In genomic region chr19:55301459-55302331, GRCh38 we compare ENCODE assay signal across 7 cellular contexts. TPM values are rescaled to one million over a fixed set of nuclear protein-coding genes. Genes with fewer than 3 reads are reported as not detected.
DNase-seq lines count a peak whose midpoint lies in the region; ATAC-seq and TF ChIP-seq lines count a peak whose summit lies in the region.

No MANE protein-coding gene starts in this region.

- H3K9ac ChIP-seq in colonic mucosa (ENCODE audit: low read depth in 2 of 2, low read length in 2 of 2) = peak overlapping the region in 1 of 2 donors; percentile 26

- H3K9me3 Mint-ChIP-seq in activated CD4-positive, alpha-beta T cell treated with anti-CD3 and anti-CD28 coated beads, Interleukin-2, amount 10 ng/mL, durations not matched to agents 24 days and 14 days = no peaks in the 10 kb centered on the region

- H3K27me3 Mint-ChIP-seq in activated CD4-positive, alpha-beta T cell treated with anti-CD3 and anti-CD28 coated beads, Interleukin-2, amount 10 ng/mL, durations not matched to agents 24 days and 14 days = no peaks in the 10 kb centered on the region

- H3K4me1 Mint-ChIP-seq in activated CD4-positive, alpha-beta T cell treated with anti-CD3 and anti-CD28 coated beads, Interleukin-2, amount 10 ng/mL, durations not matched to agents 24 days and 14 days = peaks cover 16% of the 10 kb centered on the region

- peak; percentile 94 for TF ChIP-seq CTCF in GM12875 (IDR thresholded peaks at IDR 0.05; ENCODE audit: borderline replicate concordance, insufficient read depth, low read depth, low read length)
- peak; percentile 97 for TF ChIP-seq CTCF in colonic mucosa (IDR thresholded peaks at IDR 0.05)
- no peak for TF ChIP-seq CTCF in lower leg skin (IDR thresholded peaks at IDR 0.05)

- H3K27ac ChIP-seq in colonic mucosa = no peak overlapping the region

- H3K4me3 ChIP-seq in GM12875 (ENCODE audit: low read depth, low read length) (peak overlapping the region; percentile 12), colonic mucosa (no peak overlapping the region), lower leg skin (ENCODE audit: low read depth, poor library complexity, severe bottlenecking) (no peak overlapping the region)

- no peaks in the 10 kb centered on the region for H3K9me3 ChIP-seq in colonic mucosa

- DNase-seq in NCI-H345 (lab: John Stamatoyannopoulos, UW) (peak; percentile 68), colonic mucosa (peak; percentile 93), lower leg skin (ENCODE audit: low spot score in 2 of 2) (peak; percentile 75 to 97)
- DNase-seq in activated CD4-positive, alpha-beta T cell treated with anti-CD3 and anti-CD28 coated beads, Interleukin-2, amount 10 ng/mL, durations not matched to agents 24 days and 14 days = peak; percentile 99
- DNase-seq in stimulated activated CD4-positive, alpha-beta T cell treated with anti-CD3 and anti-CD28 coated beads, TNF-alpha, amount 100 ng/mL, for 1 hour (ENCODE audit: low read depth in 3 of 3, low spot score in 1 of 3) = peak; percentile 81 to 98 (median 93)

- TF ChIP-seq POLR2A in lower leg skin (IDR thresholded peaks at IDR 0.05) = no peak

- peak overlapping the region; percentile 95 for H3K4me3 Mint-ChIP-seq in activated CD4-positive, alpha-beta T cell treated with anti-CD3 and anti-CD28 coated beads, Interleukin-2, amount 10 ng/mL, durations not matched to agents 24 days and 14 days

- no peaks in the 10 kb centered on the region for H3K36me3 ChIP-seq in colonic mucosa

- H3K36me3 Mint-ChIP-seq in activated CD4-positive, alpha-beta T cell treated with anti-CD3 and anti-CD28 coated beads, Interleukin-2, amount 10 ng/mL, durations not matched to agents 24 days and 14 days (ENCODE audit: low read depth) = peaks cover 4% of the 10 kb centered on the region

- 16% methylated on average over 29 to 42 of the region's 42 CpGs for WGBS in lower leg skin, 2 donors

- peak overlapping the region; percentile 95 for H3K27ac Mint-ChIP-seq in activated CD4-positive, alpha-beta T cell treated with anti-CD3 and anti-CD28 coated beads, Interleukin-2, amount 10 ng/mL, durations not matched to agents 24 days and 14 days

- H3K27me3 ChIP-seq in colonic mucosa = no peaks in the 10 kb centered on the region

- no peaks in the 10 kb centered on the region for H3K4me1 ChIP-seq in colonic mucosa

- ATAC-seq in HG03095 (IDR thresholded peaks at IDR 0.05; ENCODE audit: unreplicated experiment) = peak; percentile 45

- intact Hi-C loops in activated CD4-positive, alpha-beta T cell treated with anti-CD3 and anti-CD28 coated beads, Interleukin-2, amount 10 ng/mL, durations not matched to agents 24 days and 14 days (cut with micrococcal nuclease) = loop anchor here (1.0 to 5.0 kb wide), 4 partner anchors 38 to 201 kb away; partner anchors contain the start of genes KMT5C, RPL28, TMEM238 and UBE2S
- intact Hi-C loops in colonic mucosa (cut with DNase I) (loop anchor here (2.0 kb wide), 1 partner anchor 81 kb away; no protein-coding TSS in a partner anchor), lower leg skin (cut with DNase I; ENCODE audit: low total_unique reads) (no loop called here)

RNA-seq across cellular contexts. Expression of gene BRSK1, which starts 17.9 kb away (rescaled TPM):
- total RNA-seq in activated CD4-positive, alpha-beta T cell treated with anti-CD3 and anti-CD28 coated beads, Interleukin-2, amount 10 ng/mL, durations not matched to agents 24 days and 14 days = 5.9 and 7.9 TPM in 2 replicates
- total RNA-seq in colonic mucosa (1 to 10 TPM in 1 of 2 donors, under 1 TPM in 1; 0.59 to 2.3 TPM), lower leg skin (1 to 10 TPM in 1 of 4 donors, under 1 TPM in 1, not detected in 2; 0.44 to 4.6 TPM)

RNA-seq across cellular contexts. Expression of gene HSPBP1, which starts 21.8 kb away (rescaled TPM):
- total RNA-seq in activated CD4-positive, alpha-beta T cell treated with anti-CD3 and anti-CD28 coated beads, Interleukin-2, amount 10 ng/mL, durations not matched to agents 24 days and 14 days = 63.9 and 68.3 TPM in 2 replicates
- total RNA-seq in colonic mucosa (10 to 100 TPM; 29.0 to 82.3 TPM), lower leg skin (10 to 100 TPM; 17.8 to 35.5 (median 25.6) TPM)

RNA-seq across cellular contexts. Expression of gene TMEM150B, which starts 23.4 kb away (rescaled TPM):
- total RNA-seq in activated CD4-positive, alpha-beta T cell treated with anti-CD3 and anti-CD28 coated beads, Interleukin-2, amount 10 ng/mL, durations not matched to agents 24 days and 14 days = 0.28 and 0.69 TPM in 2 replicates
- total RNA-seq in colonic mucosa (10 to 100 TPM in 1 of 2 donors, 1 to 10 TPM in 1; 9.7 to 47.2 TPM), lower leg skin (under 1 TPM in 1 of 4 donors, not detected in 3; 0.58 TPM)

RNA-seq across cellular contexts. Expression of gene KMT5C, which starts 38.0 kb away (rescaled TPM):
- 31.3 and 32.2 TPM in 2 replicates for total RNA-seq in activated CD4-positive, alpha-beta T cell treated with anti-CD3 and anti-CD28 coated beads, Interleukin-2, amount 10 ng/mL, durations not matched to agents 24 days and 14 days
- total RNA-seq in colonic mucosa (10 to 100 TPM; 14.9 to 24.9 TPM), lower leg skin (10 to 100 TPM; 16.5 to 25.4 (median 20.3) TPM)

RNA-seq across cellular contexts. Expression of gene PPP6R1, which starts 42.9 kb away (rescaled TPM):
- 196 and 216 TPM in 2 replicates for total RNA-seq in activated CD4-positive, alpha-beta T cell treated with anti-CD3 and anti-CD28 coated beads, Interleukin-2, amount 10 ng/mL, durations not matched to agents 24 days and 14 days
- total RNA-seq in colonic mucosa (10 to 100 TPM; 65.1 to 97.2 TPM), lower leg skin (10 to 100 TPM; 29.4 to 47.9 (median 37.5) TPM)

Comparison
In these comparisons a context has a peak if more than half of its experiments do, and no peak if none do; other contexts are left out.
1. CTCF ChIP-seq: peak in GM12875 (single experiment) and colonic mucosa (single experiment); none in lower leg skin (0 of 3).
2. Peak in every context shown above with its lines, with median percentiles within 50 percentile points of each other: DNase-seq.